20 cellular contexts compared by ENCODE assay signal in genomic region chr14:71780822-71781221, GRCh38.
A peak's percentile ranks its signal among the peaks of the same experiment; 100 is the strongest.
DNase-seq lines count a peak whose midpoint lies in the region; ATAC-seq, FAIRE-seq and TF ChIP-seq lines count a peak whose summit lies in the region.
"Had no signal": no experiment of that assay in that cellular context is flagged by ENCODE, and none has a peak within 500 bp of the region (broad histone marks: within the 10 kb centered on the region; RNA-seq: fewer than 3 reads in every experiment).

No MANE protein-coding gene starts in this region.

- FAIRE-seq in HepG2 (lab: Jason Lieb, UNC) (no peak), urothelium cell line (lab: Jason Lieb, UNC) (peak; percentile 9)
- FAIRE-seq: A549, D721Med, G401.6, GM12892, H1 had no signal

- CTCF ChIA-PET in HepG2 (lab: Yijun Ruan, JAX; ENCODE audit: low intra/inter-chr PET ratio, low total read pairs), result no interaction called here
- CTCF ChIA-PET in GM10248 (lab: Yijun Ruan, JAX), result interaction anchor here (0.6 to 1.7 kb wide), 3 partner anchors 12 to 676 kb away, joined by 3 to 6 read pairs (median 4); no protein-coding TSS in a partner anchor

- no TSS peak for BruUV-seq in HepG2 (replicated peaks; lab: Mats Ljungman, UMichigan)

- H3K27ac ChIP-seq in HepG2 (ENCODE audit: extremely low read length, insufficient read depth, low read length) (no peak overlapping the region), right lobe of liver (no peak overlapping the region)
- H3K27ac ChIP-seq: A549, C4-2B had no signal

- H3K4me1 ChIP-seq in HepG2 (ENCODE audit: insufficient read depth, low read length) (no peaks in the 10 kb centered on the region), right lobe of liver (no peaks in the 10 kb centered on the region)
- H3K4me1 ChIP-seq: A549, BE2C had no signal

- POLR2A ChIA-PET in HepG2 (lab: Yijun Ruan, JAX) (no interaction called here), GM10248 (lab: Yijun Ruan, JAX) (no interaction called here)

- intact Hi-C loops in HepG2 (cut with micrococcal nuclease; ENCODE audit: unreplicated experiment), result no loop called here
- intact Hi-C loops in right lobe of liver (cut with DNase I), result no loop called here
- intact Hi-C loops in left colon (cut with DNase I, micrococcal nuclease), result no loop called here

- no peak overlapping the region for H2AFZ ChIP-seq in HepG2 (ENCODE audit: low read length)

- H3K27me3 Mint-ChIP-seq in nephron progenitor cell (ENCODE audit: low read depth, poor library complexity), result no peaks in the 10 kb centered on the region

- DNase-seq in HepG2 (ENCODE audit: low spot score) (no peak), right lobe of liver (no peak), left colon (no peak), nephron progenitor cell (no peak), urothelium cell line (ENCODE audit: low spot score) (no peak), NCI-H2029 (lab: John Stamatoyannopoulos, UW) (no peak), GM10248 (ENCODE audit: extremely low spot score) (no peak), activated gamma-delta T cell (lab: John Stamatoyannopoulos, UW) (no peak)
- DNase-seq: BE2C; CD4-positive, alpha-beta memory T cell; DMS153; DMS79 treated with DMSO at 0.1 percent for 48 hours; EL had no signal

- H3K4me3 ChIP-seq in HepG2 (replicated peaks in 1 of 3; ENCODE audit: insufficient read depth in 1 of 3, low read depth in 2 of 3, low read length in 3 of 3) (no peak overlapping the region), right lobe of liver (no peak overlapping the region)
- H3K4me3 ChIP-seq: A549, HAP-1 had no signal

- TF ChIP-seq POLR2A in HepG2 (IDR thresholded peaks at IDR 0.05; ENCODE audit: insufficient read depth in 1 of 2, low read depth in 2 of 2, low read length in 2 of 2) (no peak), right lobe of liver (IDR thresholded peaks at IDR 0.05) (no peak)

- H3K9ac ChIP-seq in HepG2 (ENCODE audit: insufficient read depth, low read depth, low read length), result no peak overlapping the region

- no peak for ATAC-seq in HepG2
- ATAC-seq in right lobe of liver, result no peak
- peak; percentile 95 for ATAC-seq in left colon
- ATAC-seq: A549 had no signal

- TF ChIP-seq EP300 in HepG2 (IDR thresholded peaks at IDR 0.05; ENCODE audit: low read depth in 2 of 2, low read length in 2 of 2) (no peak), HepG2 (CRISPR knock-in tag; IDR thresholded peaks at IDR 0.05; ENCODE audit: borderline replicate concordance) (no peak)

- H3K4me2 ChIP-seq in HepG2 (ENCODE audit: low read depth, low read length), result no peak overlapping the region
- H3K4me2 ChIP-seq: A549 had no signal

- H3K9me3 ChIP-seq in HepG2 (ENCODE audit: low read length) (no peaks in the 10 kb centered on the region), right lobe of liver (no peaks in the 10 kb centered on the region)
- H3K9me3 ChIP-seq: BE2C, HAP-1 had no signal

- H3K79me2 ChIP-seq in HepG2 (ENCODE audit: insufficient read depth, low read length), result no peaks in the 10 kb centered on the region

- TF ChIP-seq CTCF in HepG2 (CRISPR knock-in tag; IDR thresholded peaks at IDR 0.05), result no peak
- no peak for TF ChIP-seq CTCF in right lobe of liver (IDR thresholded peaks at IDR 0.05)
- TF ChIP-seq CTCF in nephron progenitor cell (IDR thresholded peaks at IDR 0.05), result no peak
- no peak for TF ChIP-seq CTCF in GM10248 (IDR thresholded peaks at IDR 0.05; ENCODE audit: control extremely low read depth, extremely low read depth, low read depth, missing control alignments)

- H4K20me1 ChIP-seq in HepG2 (ENCODE audit: insufficient read depth, low read length), result no peaks in the 10 kb centered on the region

- peaks cover 14% of the 10 kb centered on the region for H3K9me3 Mint-ChIP-seq in nephron progenitor cell

- in situ Hi-C loops in HepG2 (cut with HindIII; ENCODE audit: extremely low pct_ligation_motif_present, low pct_unique_long_range_greater_than_20kb), result no loop called here

- no peak for TF ChIP-seq RAD21 in HepG2 (CRISPR knock-in tag; IDR thresholded peaks at IDR 0.05)

- no peak overlapping the region for H3K4me3 Mint-ChIP-seq in nephron progenitor cell
- H3K4me3 Mint-ChIP-seq: CD4-positive, alpha-beta memory T cell had no signal

- peak overlapping the region; percentile 93 for H3K27ac Mint-ChIP-seq in nephron progenitor cell
- H3K27ac Mint-ChIP-seq: CD4-positive, alpha-beta memory T cell had no signal

- H3K27me3 ChIP-seq in HepG2 (ENCODE audit: control insufficient read depth in 1 of 2, insufficient read depth in 2 of 2, low read length in 2 of 2), result no peaks in the 10 kb centered on the region; a peak in 2 of 5 replicates
- H3K27me3 ChIP-seq in right lobe of liver, result no peaks in the 10 kb centered on the region
- H3K27me3 ChIP-seq: BE2C had no signal

- H3K4me1 Mint-ChIP-seq in nephron progenitor cell, result peaks cover 4% of the 10 kb centered on the region

- no peaks in the 10 kb centered on the region for H3K36me3 Mint-ChIP-seq in nephron progenitor cell (ENCODE audit: low read depth)
- H3K36me3 Mint-ChIP-seq: CD4-positive, alpha-beta memory T cell had no signal

- 5% methylated on average over 3 of the region's 3 CpGs for whole genome bisulfite sequencing in HepG2 (ENCODE audit: low lambda C conversion rate)
- 38% methylated on average over 3 of the region's 3 CpGs for WGBS in right lobe of liver (ENCODE audit: insufficient coverage, low coverage, low lambda C conversion rate, missing lambda C conversion rate)

- H3K36me3 ChIP-seq in HepG2 (replicated peaks in 1 of 2; ENCODE audit: control insufficient read depth in 1 of 2, insufficient read depth in 2 of 2, low read length in 2 of 2) (no peaks in the 10 kb centered on the region), right lobe of liver (no peaks in the 10 kb centered on the region)
- H3K36me3 ChIP-seq: BE2C, HAP-1 had no signal

TF ChIP-seq in HepG2, 621 proteins besides CTCF, POLR2A, EP300 and RAD21:
- TF ChIP-seq ZNF674 (CRISPR knock-in tag; IDR thresholded peaks at IDR 0.05; ENCODE audit: low read depth) (no peak), ZNF720 (CRISPR knock-in tag; IDR thresholded peaks at IDR 0.05) (no peak), ATF7 (IDR thresholded peaks at IDR 0.05) (peak; percentile 61), ATF7 (CRISPR knock-in tag; IDR thresholded peaks at IDR 0.05) (no peak), ATRX (CRISPR knock-in tag; IDR thresholded peaks at IDR 0.05; ENCODE audit: borderline replicate concordance) (no peak), STAT6 (CRISPR knock-in tag; IDR thresholded peaks at IDR 0.05; ENCODE audit: borderline replicate concordance) (no peak)
